8 cellular contexts compared by ENCODE assay signal in genomic region chrX:47482065-47482511, GRCh38. TPM values are rescaled to one million over a fixed set of nuclear protein-coding genes. Genes with fewer than 3 reads are reported as not detected.
DNase-seq lines count a peak whose midpoint lies in the region; ATAC-seq and TF ChIP-seq lines count a peak whose summit lies in the region.

No MANE protein-coding gene starts in this region.

- H3K36me3 ChIP-seq in BE2C (no peaks in the 10 kb centered on the region), WERI-Rb-1 (no peaks in the 10 kb centered on the region), hepatocyte (replicated peaks; ENCODE audit: insufficient read depth, low read depth) (no peaks in the 10 kb centered on the region), stomach (no peaks in the 10 kb centered on the region)

- ATAC-seq in GM21576 (IDR thresholded peaks at IDR 0.05; ENCODE audit: unreplicated experiment) = peak; percentile 3
- no peak for ATAC-seq in HG02973 (IDR thresholded peaks at IDR 0.05; ENCODE audit: unreplicated experiment)

- H3K4me3 ChIP-seq in BE2C (ENCODE audit: low read depth, low read length) (peak overlapping the region; percentile 75), WERI-Rb-1 (ENCODE audit: low read depth, low read length) (peak overlapping the region; percentile 67), hepatocyte (peak overlapping the region; percentile 69), stomach (peak overlapping the region; percentile 59 to 76 (median 66))

- no peaks in the 10 kb centered on the region for H3K27me3 ChIP-seq in BE2C
- peaks cover 6% of the 10 kb centered on the region for H3K27me3 ChIP-seq in WERI-Rb-1 (ENCODE audit: insufficient read depth, low read depth, severe bottlenecking)
- no peaks in the 10 kb centered on the region for H3K27me3 ChIP-seq in hepatocyte
- no peaks in the 10 kb centered on the region for H3K27me3 ChIP-seq in stomach

- H3K9me3 ChIP-seq in BE2C (no peaks in the 10 kb centered on the region), WERI-Rb-1 (ENCODE audit: severe bottlenecking) (no peaks in the 10 kb centered on the region), hepatocyte (ENCODE audit: low read depth) (no peaks in the 10 kb centered on the region), stomach (no peaks in the 10 kb centered on the region)

- no peaks in the 10 kb centered on the region; the same call in 1 of the 2 replicates for H3K4me1 ChIP-seq in BE2C
- peaks cover 6% of the 10 kb centered on the region for H3K4me1 ChIP-seq in hepatocyte (ENCODE audit: insufficient read depth)
- peaks cover 0 to 28% (median 9%) of the 10 kb centered on the region in 4 donors for H3K4me1 ChIP-seq in stomach

- no peaks in the 10 kb centered on the region for H4K20me1 ChIP-seq in hepatocyte (ENCODE audit: insufficient read depth, poor library complexity, severe bottlenecking)

- TF ChIP-seq EP300 in stomach (IDR thresholded peaks at IDR 0.05) = no peak

- H3K9me2 ChIP-seq in hepatocyte (replicated peaks; ENCODE audit: insufficient read depth) = no peaks in the 10 kb centered on the region

- H3K4me2 ChIP-seq in hepatocyte = peak overlapping the region; percentile 74

- H3K79me2 ChIP-seq in hepatocyte = peaks cover 45% of the 10 kb centered on the region

- WGBS in hepatocyte (ENCODE audit: low lambda C conversion rate, missing lambda C conversion rate) = 38% methylated on average over 8 of the region's 8 CpGs
- WGBS in stomach, 5 donors = 7 to 49% (median 11%) methylated on average over 7 to 8 of the region's 8 CpGs

- H3K27ac ChIP-seq in WERI-Rb-1 (peak overlapping the region; percentile 96), hepatocyte (peak overlapping the region; percentile 98), stomach (peak overlapping the region; percentile 82 to 98 (median 96))

- intact Hi-C loops in stomach (cut with DNase I; ENCODE audit: low total_unique reads) (no loop called here), posterior vena cava (cut with DNase I) (no loop called here)

- TF ChIP-seq CTCF in BE2C (IDR thresholded peaks at IDR 0.05; ENCODE audit: low read depth, low read length) (no peak), WERI-Rb-1 (IDR thresholded peaks at IDR 0.05; ENCODE audit: low read depth, low read length) (no peak), hepatocyte (IDR thresholded peaks at IDR 0.05; ENCODE audit: poor library complexity) (no peak), stomach (IDR thresholded peaks at IDR 0.05) (no peak)

- DNase-seq in BE2C (no peak), WERI-Rb-1 (no peak), hepatocyte (ENCODE audit: low spot score) (no peak), stomach (no peak), SHP77 treated with DMSO at 0.1 percent for 48 hours (lab: John Stamatoyannopoulos, UW) (no peak), posterior vena cava (ENCODE audit: low spot score) (no peak)

- H2AFZ ChIP-seq in hepatocyte = peak overlapping the region; percentile 70

- no peak for TF ChIP-seq POLR2A in stomach (IDR thresholded peaks at IDR 0.05)

RNA-seq across cellular contexts. Expression of gene ZNF41, which starts 0.9 kb away (rescaled TPM):
- polyA plus RNA-seq in BE2C (2012; ENCODE audit: insufficient read depth, insufficient read length, low read depth) = 5.9 TPM
- total RNA-seq in hepatocyte (4.3 and 5.3 TPM in 2 replicates), stomach (10 to 100 TPM in 1 of 5 donors, 1 to 10 TPM in 4; 1.2 to 13.4 (median 6.4) TPM), posterior vena cava (1 to 10 TPM; 6.4 to 8.5 TPM)
- polyA plus RNA-seq in hepatocyte (2.1 and 2.2 TPM in 2 replicates), stomach (1 to 10 TPM; 1.8 to 3.7 (median 2.4) TPM)
